Comparison of ENCODE assay signal across 27 cellular contexts in genomic region chr4:120736312-120736711, GRCh38.
"Had no signal": no experiment of that assay in that cellular context is flagged by ENCODE, and none has a peak within 500 bp of the region (broad histone marks: within the 10 kb centered on the region; RNA-seq: fewer than 3 reads in every experiment).

No MANE protein-coding gene starts in this region.

- H3K36me3 ChIP-seq: adrenal gland, gastrocnemius medialis had no signal

- DNase-seq: activated CD4-positive, alpha-beta memory T cell treated with anti-CD3 and anti-CD28 coated beads for 36 hours; activated CD4-positive, alpha-beta T cell treated with anti-CD3 and anti-CD28 coated beads for 36 hours; activated CD4-positive, alpha-beta T cell treated with anti-CD3 and anti-CD28 coated beads, Interleukin-2, amount 10 ng/mL, durations not matched to agents 24 days and 14 days; activated CD4-positive, CD25-positive, alpha-beta regulatory T cell; activated CD4-positive, CD25-positive, alpha-beta regulatory T cell treated with anti-CD3 and anti-CD28 coated beads, Interleukin-2, amount 50 U/mL, for 72 hours; activated CD8-positive, alpha-beta memory T cell treated with anti-CD3 and anti-CD28 coated beads, Interleukin-2, amount 10 ng/mL, durations not matched to agents 7 days and 5 days; activated CD8-positive, alpha-beta memory T cell treated with anti-CD3 and anti-CD28 coated beads, Interleukin-2, amount 50 U/mL, for 4 hours; activated CD8-positive, alpha-beta T cell treated with anti-CD3 and anti-CD28 coated beads, Interleukin-2, amount 10 ng/mL, durations not matched to agents 7 days and 5 days; activated effector memory CD4-positive, alpha-beta T cell treated with anti-CD3 and anti-CD28 coated beads, Interleukin-2, amount 50 U/mL, for 16 hours; activated naive CD4-positive, alpha-beta T cell treated with anti-CD3 and anti-CD28 coated beads for 36 hours; activated naive CD8-positive, alpha-beta T cell treated with anti-CD3 and anti-CD28 coated beads for 36 hours; activated naive CD8-positive, alpha-beta T cell treated with anti-CD3 and anti-CD28 coated beads, Interleukin-2, amount 50 U/mL, for 24 hours; activated T-cell treated with anti-CD3 and anti-CD28 coated beads, Interleukin-2, amount 50 U/mL, for 1 hour; activated T-cell treated with anti-CD3 and anti-CD28 coated beads, Interleukin-2, amount 50 U/mL, for 48 hours; adrenal gland; amygdala; aorta; body of pancreas; dorsolateral prefrontal cortex; effector memory CD8-positive, alpha-beta T cell; erythroblast; foreskin keratinocyte; gastrocnemius medialis; glutamatergic neuron; T-helper 2 cell had no signal

- H3K4me1 ChIP-seq: adrenal gland, body of pancreas, esophagus muscularis mucosa, foreskin keratinocyte, gastrocnemius medialis had no signal

- H3K9me3 ChIP-seq: adrenal gland, body of pancreas, esophagus muscularis mucosa, gastrocnemius medialis had no signal

- ATAC-seq: activated CD4-positive, alpha-beta T cell treated with anti-CD3 and anti-CD28 coated beads for 36 hours; activated CD8-positive, alpha-beta memory T cell treated with anti-CD3 and anti-CD28 coated beads, Interleukin-2, amount 10 ng/mL, durations not matched to agents 7 days and 5 days; activated CD8-positive, alpha-beta T cell treated with anti-CD3 and anti-CD28 coated beads, Interleukin-2, amount 10 ng/mL, durations not matched to agents 7 days and 5 days; activated naive CD8-positive, alpha-beta T cell treated with anti-CD3 and anti-CD28 coated beads, Interleukin-2, amount 50 U/mL, for 24 hours; body of pancreas; effector memory CD8-positive, alpha-beta T cell; foreskin keratinocyte; gastrocnemius medialis had no signal

- H3K27ac ChIP-seq: adrenal gland, body of pancreas, coronary artery, dorsolateral prefrontal cortex, esophagus muscularis mucosa, foreskin keratinocyte, gastrocnemius medialis had no signal

- H3K4me3 ChIP-seq: adrenal gland, body of pancreas, coronary artery, dorsolateral prefrontal cortex, esophagus muscularis mucosa, gastrocnemius medialis had no signal

- H3K27me3 ChIP-seq: adrenal gland, body of pancreas, dorsolateral prefrontal cortex, esophagus muscularis mucosa, foreskin keratinocyte, gastrocnemius medialis had no signal
